ENCODE assay signal across 22 cellular contexts in genomic region chr12:115449526-115449925, GRCh38.
"Had no signal": no experiment of that assay in that cellular context is flagged by ENCODE, and none has a peak within 500 bp of the region (broad histone marks: within the 10 kb centered on the region; RNA-seq: fewer than 3 reads in every experiment).

No MANE protein-coding gene starts in this region.

- H3K4me3 Mint-ChIP-seq: memory B cell; stimulated activated effector memory CD8-positive, alpha-beta T cell treated with anti-CD3 and anti-CD28 coated beads, Interleukin-12 subunit alpha, Interleukin-12 subunit beta, amount 100 ng/mL, for 72 hours had no signal

- H3K27ac ChIP-seq: dorsolateral prefrontal cortex, neutrophil, pancreas, stomach, thyroid gland, upper lobe of right lung, uterus had no signal

- H3K4me3 ChIP-seq: dorsolateral prefrontal cortex, lung, pancreas, smooth muscle cell, stomach, thyroid gland, upper lobe of right lung, uterus had no signal

- H3K9me3 ChIP-seq: neutrophil, pancreas, stomach, thyroid gland, upper lobe of right lung, uterus had no signal

- H3K4me2 ChIP-seq: smooth muscle cell had no signal

- H3K9me3 Mint-ChIP-seq: memory B cell had no signal

- H3K36me3 ChIP-seq: neutrophil, pancreas, stomach, thyroid gland, upper lobe of right lung, uterus had no signal

- DNase-seq: cerebellar nuclear complex; dorsolateral prefrontal cortex; effector CD4-positive, alpha-beta T cell; head of caudate nucleus; kidney; midbrain; naive thymus-derived CD8-positive, alpha-beta T cell; pancreas; stimulated activated CD4-positive, alpha-beta T cell treated with anti-CD3 and anti-CD28 coated beads, Interleukin-2, amount 100 ng/mL, for 24 hours; stimulated activated CD4-positive, alpha-beta T cell treated with anti-CD3 and anti-CD28 coated beads, Interleukin-4, amount 100 ng/mL, for 24 hours; stimulated activated naive CD4-positive, alpha-beta T cell treated with Interleukin-2 at 50 U/mL for 16 hours; stomach; thyroid gland; upper lobe of right lung; uterus had no signal

- H3K27ac Mint-ChIP-seq: memory B cell; naive thymus-derived CD8-positive, alpha-beta T cell; stimulated activated effector memory CD8-positive, alpha-beta T cell treated with anti-CD3 and anti-CD28 coated beads, Interleukin-12 subunit alpha, Interleukin-12 subunit beta, amount 100 ng/mL, for 72 hours had no signal

- H3K36me3 Mint-ChIP-seq: stimulated activated effector memory CD8-positive, alpha-beta T cell treated with anti-CD3 and anti-CD28 coated beads, Interleukin-12 subunit alpha, Interleukin-12 subunit beta, amount 100 ng/mL, for 72 hours had no signal

- H3K27me3 ChIP-seq: dorsolateral prefrontal cortex, thyroid gland, uterus had no signal

- ATAC-seq: left lobe of liver; naive thymus-derived CD8-positive, alpha-beta T cell; pancreas; sciatic nerve; stimulated activated effector memory CD8-positive, alpha-beta T cell treated with anti-CD3 and anti-CD28 coated beads, Interleukin-12 subunit alpha, Interleukin-12 subunit beta, amount 100 ng/mL, for 72 hours; upper lobe of right lung had no signal

- H3K4me1 ChIP-seq: pancreas, upper lobe of right lung, uterus had no signal
